Comparison of ENCODE assay signal across 8 cellular contexts in genomic region chr17:80415626-80416042, GRCh38. TPM values are rescaled to one million over a fixed set of nuclear protein-coding genes. Genes with fewer than 3 reads are reported as not detected.
DNase-seq lines count a peak whose midpoint lies in the region; ATAC-seq and TF ChIP-seq lines count a peak whose summit lies in the region.

No MANE protein-coding gene starts in this region.

- no peak for ATAC-seq in HG03378 (IDR thresholded peaks at IDR 0.05; ENCODE audit: unreplicated experiment)

- H3K9me3 ChIP-seq in iPS-18c (ENCODE audit: control insufficient read depth, insufficient read depth, low read length), result no peaks in the 10 kb centered on the region
- H3K9me3 ChIP-seq in testis, result no peaks in the 10 kb centered on the region

- H3K27me3 Mint-ChIP-seq in activated T-helper 1 cell treated with anti-CD3 and anti-CD28 coated beads, Interleukin-12 subunit alpha, Interleukin-12 subunit beta, Interleukin-2, Interleukin-4 antibody, amounts not matched to agents 30 ng/mL and 10 ng/mL and 1 ng/mL, durations not matched to agents 14 hours and 24 hours and 36 hours (ENCODE audit: insufficient read depth), result peaks cover 16% of the 10 kb centered on the region

- no peak for TF ChIP-seq CTCF in testis (IDR thresholded peaks at IDR 0.05)

- H3K9me3 Mint-ChIP-seq in activated T-helper 1 cell treated with anti-CD3 and anti-CD28 coated beads, Interleukin-12 subunit alpha, Interleukin-12 subunit beta, Interleukin-2, Interleukin-4 antibody, amounts not matched to agents 30 ng/mL and 10 ng/mL and 1 ng/mL, durations not matched to agents 14 hours and 24 hours and 36 hours, result no peaks in the 10 kb centered on the region

- peaks cover 9% of the 10 kb centered on the region for H3K36me3 Mint-ChIP-seq in activated T-helper 1 cell treated with anti-CD3 and anti-CD28 coated beads, Interleukin-12 subunit alpha, Interleukin-12 subunit beta, Interleukin-2, Interleukin-4 antibody, amounts not matched to agents 30 ng/mL and 10 ng/mL and 1 ng/mL, durations not matched to agents 14 hours and 24 hours and 36 hours (ENCODE audit: low read depth)

- H3K27ac ChIP-seq in testis, result peak overlapping the region; percentile 98 to 99

- intact Hi-C loops in activated T-helper 1 cell treated with anti-CD3 and anti-CD28 coated beads, Interleukin-12 subunit alpha, Interleukin-12 subunit beta, Interleukin-2, Interleukin-4 antibody, amounts not matched to agents 30 ng/mL and 10 ng/mL and 1 ng/mL, durations not matched to agents 14 hours and 24 hours and 36 hours (cut with micrococcal nuclease), result loop anchor here (1.0 kb wide), 5 partner anchors 12 to 824 kb away; partner anchors contain the start of genes EIF4A3, NDUFAF8 and TEPSIN
- intact Hi-C loops in testis (cut with DNase I; ENCODE audit: low total_unique reads), result no loop called here

- H3K4me3 ChIP-seq in iPS-18c (ENCODE audit: insufficient read depth, low read depth, low read length) (peak overlapping the region; percentile 100), testis (peak overlapping the region; percentile 86 to 98)

- peak overlapping the region; percentile 87 for H3K4me3 Mint-ChIP-seq in activated T-helper 1 cell treated with anti-CD3 and anti-CD28 coated beads, Interleukin-12 subunit alpha, Interleukin-12 subunit beta, Interleukin-2, Interleukin-4 antibody, amounts not matched to agents 30 ng/mL and 10 ng/mL and 1 ng/mL, durations not matched to agents 14 hours and 24 hours and 36 hours

- 5 to 13% methylated on average over 3 to 36 of the region's 36 CpGs for WGBS in testis, 2 donors

- peak overlapping the region; percentile 65 for H3K27ac Mint-ChIP-seq in activated T-helper 1 cell treated with anti-CD3 and anti-CD28 coated beads, Interleukin-12 subunit alpha, Interleukin-12 subunit beta, Interleukin-2, Interleukin-4 antibody, amounts not matched to agents 30 ng/mL and 10 ng/mL and 1 ng/mL, durations not matched to agents 14 hours and 24 hours and 36 hours

- no peaks in the 10 kb centered on the region for H3K36me3 ChIP-seq in testis (ENCODE audit: low read depth, missing control alignments)

- H3K4me1 ChIP-seq in testis, result peaks cover 14% of the 10 kb centered on the region

- peak; percentile 83 for DNase-seq in NCI-H2227 (lab: John Stamatoyannopoulos, UW; ENCODE audit: unreplicated experiment)
- DNase-seq in NCI-H2227 treated with DMSO at 0.1 percent for 48 hours (lab: John Stamatoyannopoulos, UW), result no peak
- no peak for DNase-seq in activated T-helper 1 cell treated with anti-CD3 and anti-CD28 coated beads, Interleukin-12 subunit alpha, Interleukin-12 subunit beta, Interleukin-2, Interleukin-4 antibody, amounts not matched to agents 30 ng/mL and 10 ng/mL and 1 ng/mL, durations not matched to agents 14 hours and 24 hours and 36 hours (ENCODE audit: low spot score)
- no peak for DNase-seq in testis
- DNase-seq in occipital lobe (lab: John Stamatoyannopoulos, UW), result no peak
- no peak for DNase-seq in middle frontal gyrus (ENCODE audit: extremely low spot score, low spot score)

- no peak for TF ChIP-seq POLR2A in testis (IDR thresholded peaks at IDR 0.05)

- no peaks in the 10 kb centered on the region for H3K27me3 ChIP-seq in testis

- H3K4me1 Mint-ChIP-seq in activated T-helper 1 cell treated with anti-CD3 and anti-CD28 coated beads, Interleukin-12 subunit alpha, Interleukin-12 subunit beta, Interleukin-2, Interleukin-4 antibody, amounts not matched to agents 30 ng/mL and 10 ng/mL and 1 ng/mL, durations not matched to agents 14 hours and 24 hours and 36 hours (ENCODE audit: low read depth), result peaks cover 18% of the 10 kb centered on the region

RNA-seq across cellular contexts. Expression of gene ENDOV, which starts 0.7 kb away (rescaled TPM):
- 15.6 and 16.9 TPM in 2 replicates for total RNA-seq in activated T-helper 1 cell treated with anti-CD3 and anti-CD28 coated beads, Interleukin-12 subunit alpha, Interleukin-12 subunit beta, Interleukin-2, Interleukin-4 antibody, amounts not matched to agents 30 ng/mL and 10 ng/mL and 1 ng/mL, durations not matched to agents 14 hours and 24 hours and 36 hours
- 10 to 100 TPM; 55.2 to 63.9 TPM for total RNA-seq in testis
- polyA plus RNA-seq in testis (ENCODE audit: insufficient read depth, low read depth, low replicate concordance), result 41.4 TPM
- 11.5 TPM for total RNA-seq in occipital lobe
